In genomic region chr3:120765830-120766511, GRCh38 we compare ENCODE assay signal across 13 cellular contexts.
A peak's percentile ranks its signal among the peaks of the same experiment; 100 is the strongest.
DNase-seq lines count a peak whose midpoint lies in the region; ATAC-seq and TF ChIP-seq lines count a peak whose summit lies in the region.
"Had no signal": no experiment of that assay in that cellular context is flagged by ENCODE, and none has a peak within 500 bp of the region (broad histone marks: within the 10 kb centered on the region; RNA-seq: fewer than 3 reads in every experiment).

No MANE protein-coding gene starts in this region.

- H3K4me3 ChIP-seq in GM06990 (replicated peaks; ENCODE audit: low read depth, low read length) = no peak overlapping the region

- H3K27me3 ChIP-seq in GM06990 (replicated peaks; ENCODE audit: control insufficient read depth, insufficient read depth, low read length) = no peaks in the 10 kb centered on the region

- ATAC-seq in GM19372 (IDR thresholded peaks at IDR 0.05; ENCODE audit: low read depth, unreplicated experiment) (peak; percentile 47), HG02678 (IDR thresholded peaks at IDR 0.05; ENCODE audit: unreplicated experiment) (peak; percentile 63), HG03460 (IDR thresholded peaks at IDR 0.05; ENCODE audit: unreplicated experiment) (peak; percentile 59)
- ATAC-seq: activated T-cell treated with anti-CD3 and anti-CD28 coated beads, Interleukin-2, amount 50 U/mL, for 72 hours had no signal

- no peak for TF ChIP-seq CTCF in GM06990 (IDR thresholded peaks at IDR 0.05; ENCODE audit: insufficient read depth, low read length, poor library complexity, severe bottlenecking)

- H3K36me3 ChIP-seq in GM06990 (ENCODE audit: control insufficient read depth, insufficient read depth, low read length) = no peaks in the 10 kb centered on the region; the same call in 1 of the 2 replicates

- DNase-seq in GM06990 (ENCODE audit: extremely low read depth, insufficient read length) = peak; percentile 18
- DNase-seq in activated CD8-positive, alpha-beta memory T cell treated with anti-CD3 and anti-CD28 coated beads, Interleukin-2, amount 50 U/mL, for 4 hours = no peak
- DNase-seq in DMS114 treated with DMSO at 0.1 percent for 48 hours (lab: John Stamatoyannopoulos, UW; ENCODE audit: unreplicated experiment) = no peak
- DNase-seq in NCI-H1930 (lab: John Stamatoyannopoulos, UW) = no peak
- DNase-seq in HK-2 (ENCODE audit: unreplicated experiment) = no peak
- DNase-seq: activated T-cell treated with anti-CD3 and anti-CD28 coated beads, Interleukin-2, amount 50 U/mL, for 72 hours; DND-41; islet precursor cell; NCI-H2081 treated with DMSO at 0.1 percent for 48 hours; WERI-Rb-1 had no signal
